Comparison of ENCODE assay signal across 8 cellular contexts in the genomic region with DNA sequence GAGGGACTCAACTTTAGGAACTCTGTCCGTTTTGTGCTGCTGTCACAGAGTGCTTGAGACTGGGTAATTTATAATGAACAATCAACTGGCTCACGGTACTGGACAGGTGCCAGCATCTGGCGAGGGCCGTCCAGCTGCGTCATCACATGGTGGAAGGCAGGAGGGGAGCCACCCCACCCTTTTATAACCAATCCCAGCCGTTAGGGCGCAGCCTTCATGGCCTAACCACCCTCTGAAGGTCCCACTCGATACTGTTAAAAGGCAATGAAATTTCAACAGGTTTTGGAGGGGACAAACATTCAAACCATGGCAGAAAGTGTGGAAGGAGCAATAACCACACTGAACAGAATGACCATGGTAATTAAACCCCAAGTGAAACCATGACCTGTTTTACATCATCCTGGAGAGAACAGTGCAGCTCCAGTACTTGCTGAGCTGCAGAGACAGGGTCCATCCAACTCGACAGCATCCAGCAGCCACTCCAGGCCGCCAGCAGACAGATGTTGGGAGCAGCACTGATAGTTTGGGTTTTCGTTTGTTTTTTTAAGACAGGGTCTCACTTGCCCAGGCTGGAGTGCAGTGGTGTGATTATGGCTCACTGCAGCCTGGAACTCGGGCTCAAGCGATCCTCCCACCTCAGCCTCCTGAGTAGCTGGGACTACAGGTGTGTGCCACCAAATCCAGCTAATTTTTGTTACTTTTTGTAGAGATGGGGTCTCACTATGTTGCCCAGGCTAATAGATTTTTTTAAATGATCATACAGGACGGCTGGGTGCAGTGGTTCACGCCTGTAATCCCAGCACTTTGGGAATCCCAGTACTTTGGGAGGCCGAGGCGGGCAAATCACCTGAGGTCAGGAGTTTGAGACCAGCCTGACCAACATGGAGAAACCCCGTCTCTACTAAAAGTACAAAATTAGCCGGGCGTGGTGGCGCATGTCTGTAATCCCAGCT. TPM values are rescaled to one million over a fixed set of nuclear protein-coding genes. Genes with fewer than 3 reads are reported as not detected.
DNase-seq lines count a peak whose midpoint lies in the region; ATAC-seq and TF ChIP-seq lines count a peak whose summit lies in the region.

No MANE protein-coding gene starts in this region.

- no peak overlapping the region for H3K27ac Mint-ChIP-seq in CD14-positive monocyte

- H3K4me1 ChIP-seq in upper lobe of right lung: peaks cover 22% of the 10 kb centered on the region

- peaks cover 28% of the 10 kb centered on the region for H3K27me3 ChIP-seq in upper lobe of right lung

- H3K27me3 Mint-ChIP-seq in CD14-positive monocyte (ENCODE audit: low read depth in 3 of 3): peaks cover 46 to 55% (median 49%) of the 10 kb centered on the region in 3 donors

- H3K4me3 ChIP-seq in HFF-Myc (replicated peaks; ENCODE audit: low read depth, low read length): no peak overlapping the region
- no peak overlapping the region for H3K4me3 ChIP-seq in upper lobe of right lung

- DNase-seq in CD14-positive monocyte (ENCODE audit: low spot score) (peak; percentile 37), HFF-Myc (ENCODE audit: extremely low read depth, low read depth) (peak; percentile 43), SHP77 treated with DMSO at 0.1 percent for 48 hours (lab: John Stamatoyannopoulos, UW) (peak; percentile 89), head of caudate nucleus (peak in 35 of 42 donors; percentile 34 to 85 (median 62)), upper lobe of right lung (peak; percentile 72), cerebellum (ENCODE audit: low spot score) (no peak), pons (ENCODE audit: low spot score) (no peak), NCI-H82 treated with DMSO at 0.1 percent for 48 hours (lab: John Stamatoyannopoulos, UW; ENCODE audit: unreplicated experiment) (no peak)

- TF ChIP-seq CTCF in CD14-positive monocyte (IDR thresholded peaks at IDR 0.05): no peak
- TF ChIP-seq CTCF in HFF-Myc (IDR thresholded peaks at IDR 0.05; ENCODE audit: low read depth, low read length, missing control alignments): no peak
- no peak for TF ChIP-seq CTCF in upper lobe of right lung (IDR thresholded peaks at IDR 0.05)

- no peak overlapping the region for H3K27ac ChIP-seq in upper lobe of right lung

- H3K4me3 Mint-ChIP-seq in CD14-positive monocyte: peak overlapping the region in 1 of 2 donors; percentile 79

- H3K4me1 Mint-ChIP-seq in CD14-positive monocyte: peaks cover 35% of the 10 kb centered on the region

- H3K36me3 Mint-ChIP-seq in CD14-positive monocyte: peaks cover 27 to 29% of the 10 kb centered on the region in 2 donors

- intact Hi-C loops in CD14-positive monocyte (cut with micrococcal nuclease) (no loop called here), head of caudate nucleus (cut with DNase I) (no loop called here), upper lobe of right lung (cut with DNase I) (no loop called here)

- no peak for ATAC-seq in upper lobe of right lung

- H3K9me3 Mint-ChIP-seq in CD14-positive monocyte: peaks cover 0 to 16% (median 7%) of the 10 kb centered on the region in 7 donors

- no peaks in the 10 kb centered on the region for H3K9me3 ChIP-seq in upper lobe of right lung

- peaks cover 23% of the 10 kb centered on the region for H3K36me3 ChIP-seq in upper lobe of right lung

RNA-seq across cellular contexts. Expression of a gene that starts 11.0 kb away (rescaled TPM):
- 10 to 100 TPM; 44.1 to 44.8 TPM for polyA plus RNA-seq in CD14-positive monocyte
- total RNA-seq in upper lobe of right lung (29.9 TPM), cerebellum (13.7 TPM)

RNA-seq across cellular contexts. Expression of a gene that starts 32.3 kb away (rescaled TPM):
- polyA plus RNA-seq in CD14-positive monocyte: 10 to 100 TPM in 1 of 2 donors, 1 to 10 TPM in 1; 8.6 to 11.2 TPM
- 139 TPM for total RNA-seq in upper lobe of right lung
- total RNA-seq in cerebellum: 33.7 TPM

Comparison
In these comparisons a context has a peak if more than half of its experiments do, and no peak if none do; other contexts are left out.
1. DNase-seq: peak in CD14-positive monocyte (single experiment), HFF-Myc (single experiment), SHP77 treated with DMSO at 0.1 percent for 48 hours (single experiment), head of caudate nucleus (35 of 42) and upper lobe of right lung (single experiment); none in cerebellum (single experiment), pons (single experiment) and NCI-H82 treated with DMSO at 0.1 percent for 48 hours (single experiment).